ENCODE assay signal across 9 cellular contexts in the genomic region with DNA sequence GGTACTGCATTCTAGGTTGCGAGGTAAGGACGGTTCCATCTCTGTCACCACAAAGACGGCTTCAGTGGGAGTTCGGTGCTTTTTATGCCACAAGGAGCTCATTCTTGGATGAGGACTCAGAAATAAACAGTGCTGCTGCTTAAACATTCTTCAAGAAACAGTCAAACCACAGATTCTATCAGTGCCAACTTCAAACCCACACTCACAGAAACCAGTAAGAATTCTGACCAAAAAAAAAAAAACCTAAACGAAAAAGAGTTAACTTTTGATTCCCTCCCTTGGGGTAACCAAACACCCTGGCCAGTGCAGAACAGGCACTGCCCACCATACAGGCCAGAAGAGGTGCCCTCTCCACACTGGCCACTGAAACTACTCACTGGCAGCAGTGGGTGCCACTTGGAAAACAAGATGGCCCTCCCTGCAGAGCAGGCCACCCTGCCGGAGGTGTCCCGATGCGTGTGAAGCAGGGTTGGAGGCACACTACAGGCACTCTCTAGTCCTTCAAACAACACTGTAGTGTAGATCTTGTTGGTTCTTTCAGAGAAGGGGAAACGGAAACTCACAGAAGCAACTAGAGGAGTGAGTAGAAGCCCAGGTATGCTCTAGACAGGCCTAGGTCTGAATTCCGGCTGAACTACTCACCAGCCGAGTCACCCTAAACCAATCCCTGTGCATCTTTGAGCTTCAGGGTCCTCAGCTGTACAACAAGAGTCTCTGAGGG.
A peak's percentile ranks its signal among the peaks of the same experiment; 100 is the strongest.
DNase-seq lines count a peak whose midpoint lies in the region; ATAC-seq and TF ChIP-seq lines count a peak whose summit lies in the region.
"Had no signal": no experiment of that assay in that cellular context is flagged by ENCODE, and none has a peak within 500 bp of the region (broad histone marks: within the 10 kb centered on the region; RNA-seq: fewer than 3 reads in every experiment).

No MANE protein-coding gene starts in this region.

- TF ChIP-seq CTCF in foreskin keratinocyte (conservative IDR thresholded peaks at IDR 0.05) (no peak), ovary (IDR thresholded peaks at IDR 0.05) (no peak)

- H3K27me3 ChIP-seq in foreskin keratinocyte: no peaks in the 10 kb centered on the region
- H3K27me3 ChIP-seq in ovary: no peaks in the 10 kb centered on the region

- H3K27ac ChIP-seq in foreskin keratinocyte (peak overlapping the region; percentile 97), ovary (no peak overlapping the region)

- DNase-seq in AG08395 (ENCODE audit: low spot score): peak; percentile 87
- peak; percentile 85 for DNase-seq in HT1080 (ENCODE audit: low read depth)
- DNase-seq in foreskin keratinocyte: peak; percentile 90 to 95
- DNase-seq in NCI-H187 (lab: John Stamatoyannopoulos, UW): no peak
- no peak for DNase-seq in ovary
- no peak for DNase-seq in NCI-H2081 (lab: John Stamatoyannopoulos, UW)
- no peak for DNase-seq in erythroblast (lab: John Stamatoyannopoulos, UW)
- DNase-seq: cortex of kidney had no signal

- TF ChIP-seq EP300 in ovary (IDR thresholded peaks at IDR 0.05): no peak

- peaks cover 32% of the 10 kb centered on the region for H3K4me1 Mint-ChIP-seq in activated T-helper 17 cell treated with anti-CD3 and anti-CD28 coated beads, Interleukin-2, amount 50 U/mL, for 72 hours

- 85 to 91% (median 87%) methylated on average over 11 of the region's 11 CpGs for WGBS in ovary, 3 donors

- no peaks in the 10 kb centered on the region for H3K9me3 Mint-ChIP-seq in activated T-helper 17 cell treated with anti-CD3 and anti-CD28 coated beads, Interleukin-2, amount 50 U/mL, for 72 hours

- H3K27ac Mint-ChIP-seq in activated T-helper 17 cell treated with anti-CD3 and anti-CD28 coated beads, Interleukin-2, amount 50 U/mL, for 72 hours: peak overlapping the region; percentile 88

- H3K4me1 ChIP-seq in foreskin keratinocyte (peaks cover 32% of the 10 kb centered on the region), ovary (ENCODE audit: insufficient read depth) (peaks cover 6% of the 10 kb centered on the region)

- H3K27me3 Mint-ChIP-seq in activated T-helper 17 cell treated with anti-CD3 and anti-CD28 coated beads, Interleukin-2, amount 50 U/mL, for 72 hours: no peaks in the 10 kb centered on the region

- no peak for TF ChIP-seq POLR2A in ovary (IDR thresholded peaks at IDR 0.05)
- TF ChIP-seq POLR2A in erythroblast (IDR thresholded peaks at IDR 0.05; ENCODE audit: low read length): no peak

- ATAC-seq in activated T-helper 17 cell treated with anti-CD3 and anti-CD28 coated beads, Interleukin-2, amount 50 U/mL, for 72 hours (replicated peaks): peak; percentile 79
- ATAC-seq in foreskin keratinocyte: peak; percentile 91

- intact Hi-C loops in ovary (cut with DNase I): no loop called here

- H3K9me3 ChIP-seq in ovary: no peaks in the 10 kb centered on the region

- no peak overlapping the region for H3K4me3 ChIP-seq in ovary

- no peaks in the 10 kb centered on the region for H3K36me3 ChIP-seq in ovary

- H3K36me3 Mint-ChIP-seq in activated T-helper 17 cell treated with anti-CD3 and anti-CD28 coated beads, Interleukin-2, amount 50 U/mL, for 72 hours (ENCODE audit: low read depth): no peaks in the 10 kb centered on the region

- H3K4me3 Mint-ChIP-seq in activated T-helper 17 cell treated with anti-CD3 and anti-CD28 coated beads, Interleukin-2, amount 50 U/mL, for 72 hours: peak overlapping the region; percentile 70

Comparison
In these comparisons a context has a peak if more than half of its experiments do, and no peak if none do; other contexts are left out.
1. DNase-seq: peak in AG08395 (single experiment), HT1080 (single experiment) and foreskin keratinocyte (2 of 2); none in NCI-H187 (0 of 2), ovary (0 of 5), NCI-H2081 (0 of 2) and erythroblast (0 of 2).